Comparison of ENCODE assay signal across 1 cellular context in the genomic region with DNA sequence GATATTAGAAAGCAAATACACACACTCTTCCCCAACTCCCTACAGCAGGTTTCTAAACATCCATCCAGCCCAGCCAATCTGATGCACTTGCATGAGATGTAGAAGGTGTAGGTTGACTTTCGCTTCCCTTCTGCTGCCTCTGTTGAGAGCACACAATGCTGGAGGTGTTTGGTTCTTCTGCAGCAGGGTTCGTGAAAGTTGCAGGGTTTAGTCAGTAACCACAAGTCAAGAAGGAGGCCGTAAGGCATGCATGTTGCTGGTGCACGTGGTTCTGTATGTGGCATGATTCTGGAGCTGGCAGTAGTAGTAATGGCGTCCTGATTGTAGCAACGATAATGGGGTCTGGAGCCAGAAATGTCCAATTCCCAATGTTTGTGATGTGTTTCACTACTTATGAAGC.
A peak's percentile ranks its signal among the peaks of the same experiment; 100 is the strongest.
TF ChIP-seq lines count a peak whose summit lies in the region.

No MANE protein-coding gene starts in this region.

TF ChIP-seq in GM12878, 131 proteins besides CTCF, POLR2A, EP300 and RAD21 (continued from another document):
- TF ChIP-seq, protein P1, sequence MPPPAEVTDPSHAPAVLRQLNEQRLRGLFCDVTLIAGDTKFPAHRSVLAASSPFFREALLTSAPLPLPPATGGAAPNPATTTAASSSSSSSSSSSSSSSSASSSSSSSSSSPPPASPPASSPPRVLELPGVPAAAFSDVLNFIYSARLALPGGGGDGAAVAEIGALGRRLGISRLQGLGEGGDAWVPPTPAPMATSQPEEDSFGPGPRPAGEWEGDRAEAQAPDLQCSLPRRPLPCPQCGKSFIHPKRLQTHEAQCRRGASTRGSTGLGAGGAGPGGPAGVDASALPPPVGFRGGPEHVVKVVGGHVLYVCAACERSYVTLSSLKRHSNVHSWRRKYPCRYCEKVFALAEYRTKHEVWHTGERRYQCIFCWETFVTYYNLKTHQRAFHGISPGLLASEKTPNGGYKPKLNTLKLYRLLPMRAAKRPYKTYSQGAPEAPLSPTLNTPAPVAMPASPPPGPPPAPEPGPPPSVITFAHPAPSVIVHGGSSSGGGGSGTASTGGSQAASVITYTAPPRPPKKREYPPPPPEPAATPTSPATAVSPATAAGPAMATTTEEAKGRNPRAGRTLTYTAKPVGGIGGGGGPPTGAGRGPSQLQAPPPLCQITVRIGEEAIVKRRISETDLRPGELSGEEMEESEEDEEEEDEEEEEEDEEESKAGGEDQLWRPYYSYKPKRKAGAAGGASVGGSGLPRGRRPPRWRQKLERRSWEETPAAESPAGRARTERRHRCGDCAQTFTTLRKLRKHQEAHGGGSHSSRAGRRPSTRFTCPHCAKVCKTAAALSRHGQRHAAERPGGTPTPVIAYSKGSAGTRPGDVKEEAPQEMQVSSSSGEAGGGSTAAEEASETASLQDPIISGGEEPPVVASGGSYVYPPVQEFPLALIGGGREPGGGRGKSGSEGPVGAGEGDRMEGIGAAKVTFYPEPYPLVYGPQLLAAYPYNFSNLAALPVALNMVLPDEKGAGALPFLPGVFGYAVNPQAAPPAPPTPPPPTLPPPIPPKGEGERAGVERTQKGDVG (CRISPR knock-in tag; IDR thresholded peaks at IDR 0.05) = no peak
- TF ChIP-seq BHLHE40 (IDR thresholded peaks at IDR 0.05; ENCODE audit: borderline replicate concordance in 1 of 2, low read depth in 2 of 2, low read length in 1 of 2) = peak; percentile 84 to 86
- peak; percentile 97 for TF ChIP-seq SPI1 (IDR thresholded peaks at IDR 0.05; ENCODE audit: borderline replicate concordance, insufficient read depth, low read depth, low read length)
- no peak for TF ChIP-seq RFX5 (IDR thresholded peaks at IDR 0.05; ENCODE audit: low read depth, low read length)
